Comparison of ENCODE assay signal across 9 cellular contexts in the genomic region with DNA sequence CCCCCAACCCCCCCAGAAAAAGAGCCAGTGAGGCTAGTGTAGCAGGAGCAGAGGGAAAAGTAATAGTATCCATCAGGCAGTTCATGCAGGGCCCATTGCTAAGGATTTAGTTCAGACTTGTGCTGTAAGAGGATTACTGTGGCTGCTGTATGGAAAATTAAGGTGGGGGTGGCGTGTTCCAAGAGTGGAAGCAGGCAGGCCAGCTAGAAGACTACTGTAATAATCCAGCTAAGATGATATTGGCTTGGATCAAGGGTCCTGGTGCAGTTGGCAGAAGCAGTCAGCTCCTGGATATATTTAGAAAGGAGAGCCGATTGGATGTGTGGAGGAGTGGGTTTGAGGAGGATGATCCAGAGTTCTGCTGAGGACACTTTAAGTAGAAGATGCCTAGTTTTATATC. TPM values are rescaled to one million over a fixed set of nuclear protein-coding genes. Genes with fewer than 3 reads are reported as not detected.
A peak's percentile ranks its signal among the peaks of the same experiment; 100 is the strongest.
DNase-seq lines count a peak whose midpoint lies in the region; ATAC-seq, FAIRE-seq and TF ChIP-seq lines count a peak whose summit lies in the region.
"Not testable (repeated sequence)": the region's sequence is repeated elsewhere in the genome, so short reads cannot be mapped to it uniquely, and the experiment has no call there.
"Had no signal": no experiment of that assay in that cellular context is flagged by ENCODE, and none has a peak within 500 bp of the region (broad histone marks: within the 10 kb centered on the region; RNA-seq: fewer than 3 reads in every experiment).

No MANE protein-coding gene starts in this region.

- not testable (repeated sequence) for FAIRE-seq in HepG2 (lab: Jason Lieb, UNC)

- POLR2A ChIA-PET in CD4-positive, alpha-beta memory T cell (lab: Charles Lee; ENCODE audit: partially characterized antibody): interaction anchor here (0.6 to 4.2 kb wide), 8 partner anchors 21 to 178 kb away, joined by 3 to 40 read pairs (median 4); partner anchors contain the start of genes ARSG and SLC16A6
- POLR2A ChIA-PET in OCI-LY7 (lab: Charles Lee): interaction anchor here (0.6 to 4.4 kb wide), 13 partner anchors 13 to 200 kb away, joined by 3 to 26 read pairs (median 4); partner anchors contain the start of genes AMZ2 and WIPI1
- POLR2A ChIA-PET in HepG2 (lab: Yijun Ruan, JAX): not testable (repeated sequence)

- peak overlapping the region in 1 of 8 donors; percentile 49 for H3K4me3 Mint-ChIP-seq in CD4-positive, alpha-beta memory T cell
- not testable (repeated sequence) for H3K4me3 Mint-ChIP-seq in activated naive CD8-positive, alpha-beta T cell

- CTCF ChIA-PET in CD4-positive, alpha-beta memory T cell (lab: Charles Lee; ENCODE audit: partially characterized antibody): interaction anchor here (0.9 to 7.6 kb wide), 21 partner anchors 8 to 205 kb away, joined by 3 to 181 read pairs (median 8); partner anchors contain the start of genes AMZ2 and WIPI1
- CTCF ChIA-PET in OCI-LY7 (lab: Charles Lee; ENCODE audit: unreplicated experiment): interaction anchor here (1.0 to 2.1 kb wide), 2 partner anchors 136 to 175 kb away, joined by 3 to 11 read pairs; no protein-coding TSS in a partner anchor
- CTCF ChIA-PET in HepG2 (lab: Yijun Ruan, JAX; ENCODE audit: low intra/inter-chr PET ratio, low total read pairs): interaction anchor here (0.9 to 2.8 kb wide), 5 partner anchors 121 to 201 kb away, joined by 3 to 49 read pairs (median 14); no protein-coding TSS in a partner anchor

- H3K9ac ChIP-seq in Karpas-422 (ENCODE audit: low read length); HepG2 (ENCODE audit: insufficient read depth, low read depth, low read length): not testable (repeated sequence)

- peak in 4 of 8 donors; percentile 31 to 73 (median 49) for ATAC-seq in heart right ventricle
- not testable (repeated sequence) for ATAC-seq in HepG2

- not testable (repeated sequence) for TF ChIP-seq POLR2A in HepG2 (IDR thresholded peaks at IDR 0.05; ENCODE audit: insufficient read depth in 1 of 2, low read depth in 2 of 2, low read length in 2 of 2)

- not testable (repeated sequence) for H3K36me3 ChIP-seq in CD4-positive, alpha-beta memory T cell (ENCODE audit: insufficient read depth, low read length); heart right ventricle; HepG2 (replicated peaks in 1 of 2; ENCODE audit: control insufficient read depth in 1 of 2, insufficient read depth in 2 of 2, low read length in 2 of 2)
- H3K36me3 ChIP-seq in Karpas-422 (ENCODE audit: insufficient read depth, low read length) (peaks cover 16% of the 10 kb centered on the region), OCI-LY7 (ENCODE audit: insufficient read depth, low read length) (peaks cover 47% of the 10 kb centered on the region)

- H3K4me2 ChIP-seq in Karpas-422 (ENCODE audit: low read depth, low read length, poor library complexity, severe bottlenecking); HepG2 (ENCODE audit: low read depth, low read length): not testable (repeated sequence)
- H3K4me2 ChIP-seq in OCI-LY7 (ENCODE audit: low read length): peak overlapping the region; percentile 46

- H3K27me3 ChIP-seq in CD4-positive, alpha-beta memory T cell (ENCODE audit: insufficient read depth, low read length); Karpas-422 (ENCODE audit: low read length); heart right ventricle; HepG2 (ENCODE audit: control insufficient read depth in 1 of 2, insufficient read depth in 2 of 2, low read length in 2 of 2): not testable (repeated sequence)

- intact Hi-C loops in CD4-positive, alpha-beta memory T cell (cut with micrococcal nuclease): loop anchor here (2.0 kb wide), 1 partner anchor 28 kb away; the partner anchor contains the start of genes ARSG and SLC16A6
- intact Hi-C loops in OCI-LY7 (cut with micrococcal nuclease; ENCODE audit: unreplicated experiment); HepG2 (cut with micrococcal nuclease; ENCODE audit: unreplicated experiment): not testable (repeated sequence)
- intact Hi-C loops in heart right ventricle (cut with DNase I): loop anchor here (2.0 to 10.0 kb wide), 14 partner anchors 132 to 500 kb away; partner anchors contain the start of gene WIPI1 (in 1 of the 10)

- H2AFZ ChIP-seq in Karpas-422 (ENCODE audit: low read length); OCI-LY7 (ENCODE audit: low read length); HepG2 (ENCODE audit: low read length): not testable (repeated sequence)

- peaks cover 48% of the 10 kb centered on the region for H3K4me1 ChIP-seq in CD4-positive, alpha-beta memory T cell (ENCODE audit: insufficient read depth, low read length)
- peaks cover 39% of the 10 kb centered on the region for H3K4me1 ChIP-seq in Karpas-422 (ENCODE audit: low read length)
- peaks cover 56% of the 10 kb centered on the region for H3K4me1 ChIP-seq in OCI-LY7 (ENCODE audit: insufficient read depth, low read length, poor library complexity, severe bottlenecking)
- H3K4me1 ChIP-seq in heart right ventricle: peaks cover 0 to 40% (median 14%) of the 10 kb centered on the region in 9 donors
- peaks cover 26% of the 10 kb centered on the region for H3K4me1 ChIP-seq in HepG2 (ENCODE audit: insufficient read depth, low read length)

- not testable (repeated sequence) for TF ChIP-seq EP300 in HepG2 (IDR thresholded peaks at IDR 0.05; ENCODE audit: low read depth in 2 of 2, low read length in 2 of 2); HepG2 (CRISPR knock-in tag; IDR thresholded peaks at IDR 0.05; ENCODE audit: borderline replicate concordance)

- H3K79me2 ChIP-seq in Karpas-422 (ENCODE audit: low read length); HepG2 (ENCODE audit: insufficient read depth, low read length): not testable (repeated sequence)
- peaks cover 39% of the 10 kb centered on the region; the same call in 1 of the 2 replicates for H3K79me2 ChIP-seq in OCI-LY7 (ENCODE audit: insufficient read depth, low read depth, low read length)

- 25 to 39% methylated on average over 2 of the region's 2 CpGs for WGBS in heart right ventricle, 2 donors
- 48% methylated on average over 2 of the region's 2 CpGs for WGBS in HepG2 (ENCODE audit: low lambda C conversion rate)

- TF ChIP-seq CTCF in OCI-LY7 (conservative IDR thresholded peaks at IDR 0.05; ENCODE audit: low read length); heart right ventricle (IDR thresholded peaks at IDR 0.05); HepG2 (CRISPR knock-in tag; IDR thresholded peaks at IDR 0.05); retinal pigment epithelial cell (conservative IDR thresholded peaks at IDR 0.05; ENCODE audit: low read depth, low read length): not testable (repeated sequence)

- H3K36me3 Mint-ChIP-seq in CD4-positive, alpha-beta memory T cell: peaks cover 1 to 15% of the 10 kb centered on the region in 2 donors
- not testable (repeated sequence) for H3K36me3 Mint-ChIP-seq in activated naive CD8-positive, alpha-beta T cell

- in situ Hi-C loops in HepG2 (cut with HindIII; ENCODE audit: extremely low pct_ligation_motif_present, low pct_unique_long_range_greater_than_20kb): loop anchor here (5.0 kb wide), 1 partner anchor 170 kb away; no protein-coding TSS in a partner anchor

- not testable (repeated sequence) for TF ChIP-seq RAD21 in HepG2 (CRISPR knock-in tag; IDR thresholded peaks at IDR 0.05)

- H3K4me1 Mint-ChIP-seq in CD4-positive, alpha-beta memory T cell: peaks cover 32 to 63% (median 40%) of the 10 kb centered on the region in 4 donors
- H3K4me1 Mint-ChIP-seq in activated naive CD8-positive, alpha-beta T cell (ENCODE audit: low read depth): peaks cover 42% of the 10 kb centered on the region

- H3K27ac ChIP-seq in CD4-positive, alpha-beta memory T cell (ENCODE audit: low read depth, low read length); HepG2 (ENCODE audit: extremely low read length, insufficient read depth, low read length): not testable (repeated sequence)
- H3K27ac ChIP-seq in Karpas-422 (ENCODE audit: low read length) (peak overlapping the region; percentile 67), OCI-LY7 (ENCODE audit: low read depth, low read length, poor library complexity, severe bottlenecking) (peak overlapping the region; percentile 55), heart right ventricle (peak overlapping the region in 6 of 10 donors; percentile 13 to 48 (median 33))

- H3K27me3 Mint-ChIP-seq in CD4-positive, alpha-beta memory T cell; activated naive CD8-positive, alpha-beta T cell: not testable (repeated sequence)

- not testable (repeated sequence) for H3K9me3 Mint-ChIP-seq in CD4-positive, alpha-beta memory T cell; activated naive CD8-positive, alpha-beta T cell (ENCODE audit: low read depth)

- not testable (repeated sequence) for H3K9me3 ChIP-seq in CD4-positive, alpha-beta memory T cell (ENCODE audit: control insufficient read depth in 1 of 2, low read length in 2 of 2); Karpas-422 (ENCODE audit: low read length); OCI-LY7 (ENCODE audit: low read length); heart right ventricle; HepG2 (ENCODE audit: low read length)

- H3K9me2 ChIP-seq in Karpas-422 (replicated peaks; ENCODE audit: insufficient read depth, low read length); OCI-LY7 (ENCODE audit: insufficient read depth, low read length): not testable (repeated sequence)

- BruUV-seq in OCI-LY7 (replicated peaks; lab: Mats Ljungman, UMichigan); HepG2 (replicated peaks; lab: Mats Ljungman, UMichigan): not testable (repeated sequence)

- not testable (repeated sequence) for H3K4me3 ChIP-seq in CD4-positive, alpha-beta memory T cell (ENCODE audit: low read length in 2 of 2); Karpas-422 (ENCODE audit: low read length); OCI-LY7 (ENCODE audit: low read depth, low read length, poor library complexity, severe bottlenecking); heart right ventricle; HepG2 (replicated peaks in 1 of 3; ENCODE audit: insufficient read depth in 1 of 3, low read depth in 2 of 3, low read length in 3 of 3); retinal pigment epithelial cell (ENCODE audit: low read length)

- not testable (repeated sequence) for H4K20me1 ChIP-seq in Karpas-422 (ENCODE audit: insufficient read depth, low read depth, low read length); OCI-LY7 (ENCODE audit: insufficient read depth, low read length); HepG2 (ENCODE audit: insufficient read depth, low read length)

- DNase-seq in CD4-positive, alpha-beta memory T cell; Karpas-422; OCI-LY7 (ENCODE audit: low spot score); heart right ventricle; HepG2 (ENCODE audit: low spot score): not testable (repeated sequence)
- DNase-seq in retinal pigment epithelial cell (ENCODE audit: low read depth): peak; percentile 66

- H3K27ac Mint-ChIP-seq in CD4-positive, alpha-beta memory T cell: peak overlapping the region in 6 of 7 donors; percentile 58 to 93 (median 80)
- H3K27ac Mint-ChIP-seq in activated naive CD8-positive, alpha-beta T cell: peak overlapping the region; percentile 16

RNA-seq across cellular contexts. Expression of gene AMZ2, which starts 14.6 kb away (rescaled TPM):
- 10 to 100 TPM; 66.1 to 81.2 TPM for total RNA-seq in CD4-positive, alpha-beta memory T cell
- polyA plus RNA-seq in CD4-positive, alpha-beta memory T cell: 100 to 1,000 TPM; 114 to 161 TPM
- total RNA-seq in Karpas-422 (2014; rRNA removed; shearing (Covaris generic); ENCODE audit: low replicate concordance): 66.7 and 136 TPM in 2 replicates
- total RNA-seq in OCI-LY7 (2014; rRNA removed; shearing (Covaris generic)): 105 and 117 TPM in 2 replicates
- total RNA-seq in OCI-LY7 (2022) (248 and 285 TPM in 2 replicates), heart right ventricle (100 to 1,000 TPM in 8 of 10 donors, 10 to 100 TPM in 2; 70.7 to 140 (median 111) TPM), HepG2 (2016; rRNA removed; fragmentation: Illumina TruSeq; extraction: Trizol) (86.9 and 99.9 TPM in 2 replicates)
- polyA plus RNA-seq in heart right ventricle (10 to 100 TPM; 41.6 to 77.4 TPM), HepG2 (2011; rRNA removed) (66.7 and 90.2 TPM in 2 replicates)
- 152 and 160 TPM in 2 replicates for total RNA-seq in HepG2 (2016; cell fraction: cytosol; rRNA removed; fragmentation: Illumina TruSeq; extraction: Trizol; ENCODE audit: low read depth)
- total RNA-seq in HepG2 (2016; cell fraction: insoluble cytoplasmic fraction; rRNA removed; fragmentation: Illumina TruSeq; extraction: Trizol): 81.8 and 92.5 TPM in 2 replicates
- total RNA-seq in HepG2 (2016; cell fraction: membrane; rRNA removed; fragmentation: Illumina TruSeq; extraction: Trizol): 189 and 196 TPM in 2 replicates
- 37.7 and 40.8 TPM in 2 replicates for total RNA-seq in HepG2 (2016; cell fraction: nucleus; rRNA removed; fragmentation: Illumina TruSeq; extraction: Trizol)
- polyA plus RNA-seq in HepG2 (2011; cell fraction: cytosol; rRNA removed): 51.3 and 62.4 TPM in 2 replicates
- 58.4 and 64.2 TPM in 2 replicates for polyA plus RNA-seq in HepG2 (2011; cell fraction: nucleus; rRNA removed)
- 53.5 and 72.8 TPM in 2 replicates for polyA plus RNA-seq in HepG2 (2012)
- 179 and 214 TPM in 2 replicates for polyA plus RNA-seq in HepG2 (2016; cell fraction: cytosol; fragmentation: Illumina TruSeq; extraction: Trizol; ENCODE audit: low read depth)
- 114 TPM in 2 replicates for polyA plus RNA-seq in HepG2 (2016; cell fraction: insoluble cytoplasmic fraction; fragmentation: Illumina TruSeq; extraction: Trizol; ENCODE audit: low read depth)
- 217 and 242 TPM in 2 replicates for polyA plus RNA-seq in HepG2 (2016; cell fraction: membrane; fragmentation: Illumina TruSeq; extraction: Trizol; ENCODE audit: low read depth)
- polyA plus RNA-seq in HepG2 (2016; cell fraction: nucleus; fragmentation: Illumina TruSeq; extraction: Trizol; ENCODE audit: insufficient read depth, low read depth): 90.4 and 92.9 TPM in 2 replicates
- polyA minus RNA-seq in HepG2 (2011; rRNA and poly(A)+ RNA removed; ENCODE audit: low replicate concordance): 28.1 and 28.3 TPM in 2 replicates
- 24.0 and 24.3 TPM in 2 replicates for polyA minus RNA-seq in HepG2 (2011; cell fraction: cytosol; rRNA and poly(A)+ RNA removed)
- polyA minus RNA-seq in HepG2 (2011; cell fraction: nucleus; rRNA and poly(A)+ RNA removed): 21.6 and 25.6 TPM in 2 replicates

RNA-seq across cellular contexts. Expression of gene SLC16A6, which starts 28.5 kb away (rescaled TPM):
- 1 to 10 TPM; 6.9 to 7.4 TPM for total RNA-seq in CD4-positive, alpha-beta memory T cell
- polyA plus RNA-seq in CD4-positive, alpha-beta memory T cell: 1 to 10 TPM; 1.7 to 2.0 TPM
- total RNA-seq in Karpas-422 (2014; rRNA removed; shearing (Covaris generic); ENCODE audit: low replicate concordance): 44.7 and 59.9 TPM in 2 replicates
- 3.7 and 4.5 TPM in 2 replicates for total RNA-seq in OCI-LY7 (2014; rRNA removed; shearing (Covaris generic))
- total RNA-seq in OCI-LY7 (2022) (15.4 and 18.9 TPM in 2 replicates), heart right ventricle (1 to 10 TPM in 2 of 10 donors, under 1 TPM in 7, not detected in 1; 0.16 to 1.9 (median 0.59) TPM), HepG2 (2016; rRNA removed; fragmentation: Illumina TruSeq; extraction: Trizol) (0.67 and 1.1 TPM in 2 replicates)
- polyA plus RNA-seq in heart right ventricle (under 1 TPM; 0.14 to 0.80 TPM), HepG2 (2011; rRNA removed) (27.2 and 44.7 TPM in 2 replicates)
- 0.51 TPM in 1 of 2 replicates, not detected in the other for total RNA-seq in HepG2 (2016; cell fraction: cytosol; rRNA removed; fragmentation: Illumina TruSeq; extraction: Trizol; ENCODE audit: low read depth)
- total RNA-seq in HepG2 (2016; cell fraction: insoluble cytoplasmic fraction; rRNA removed; fragmentation: Illumina TruSeq; extraction: Trizol): 1.1 and 1.3 TPM in 2 replicates
- total RNA-seq in HepG2 (2016; cell fraction: membrane; rRNA removed; fragmentation: Illumina TruSeq; extraction: Trizol): 0.53 and 0.69 TPM in 2 replicates
- 1.1 and 1.6 TPM in 2 replicates for total RNA-seq in HepG2 (2016; cell fraction: nucleus; rRNA removed; fragmentation: Illumina TruSeq; extraction: Trizol)
- 33.2 and 35.3 TPM in 2 replicates for polyA plus RNA-seq in HepG2 (2011; cell fraction: cytosol; rRNA removed)
- 13.0 and 13.3 TPM in 2 replicates for polyA plus RNA-seq in HepG2 (2011; cell fraction: nucleus; rRNA removed)
- polyA plus RNA-seq in HepG2 (2012): 5.7 and 9.7 TPM in 2 replicates
- 0.05 and 0.06 TPM in 2 replicates for polyA plus RNA-seq in HepG2 (2016; cell fraction: cytosol; fragmentation: Illumina TruSeq; extraction: Trizol; ENCODE audit: low read depth)
- polyA plus RNA-seq in HepG2 (2016; cell fraction: insoluble cytoplasmic fraction; fragmentation: Illumina TruSeq; extraction: Trizol; ENCODE audit: low read depth): 0.59 and 0.61 TPM in 2 replicates
- polyA plus RNA-seq in HepG2 (2016; cell fraction: membrane; fragmentation: Illumina TruSeq; extraction: Trizol; ENCODE audit: low read depth): 0.28 and 0.40 TPM in 2 replicates
- polyA plus RNA-seq in HepG2 (2016; cell fraction: nucleus; fragmentation: Illumina TruSeq; extraction: Trizol; ENCODE audit: insufficient read depth, low read depth): 1.5 TPM in 2 replicates
- 137 and 162 TPM in 2 replicates for polyA minus RNA-seq in HepG2 (2011; rRNA and poly(A)+ RNA removed; ENCODE audit: low replicate concordance)
- polyA minus RNA-seq in HepG2 (2011; cell fraction: cytosol; rRNA and poly(A)+ RNA removed): 56.6 and 65.6 TPM in 2 replicates
- polyA minus RNA-seq in HepG2 (2011; cell fraction: nucleus; rRNA and poly(A)+ RNA removed): 28.5 and 31.0 TPM in 2 replicates
- total RNA-seq: HT-29 had no signal
- polyA plus RNA-seq: SK-N-SH had no signal

RNA-seq across cellular contexts. Expression of gene ARSG, which starts 28.8 kb away (rescaled TPM):
- total RNA-seq in CD4-positive, alpha-beta memory T cell: 10 to 100 TPM; 13.6 to 19.1 TPM
- 10 to 100 TPM; 10.4 to 12.6 TPM for polyA plus RNA-seq in CD4-positive, alpha-beta memory T cell
- total RNA-seq in Karpas-422 (2014; rRNA removed; shearing (Covaris generic); ENCODE audit: low replicate concordance): 47.1 and 63.2 TPM in 2 replicates
- 24.2 and 26.1 TPM in 2 replicates for total RNA-seq in OCI-LY7 (2014; rRNA removed; shearing (Covaris generic))
- 51.6 and 53.0 TPM in 2 replicates for total RNA-seq in OCI-LY7 (2022)
- total RNA-seq in heart right ventricle: 1 to 10 TPM; 2.5 to 6.2 (median 3.5) TPM
- 1 to 10 TPM in 1 of 2 donors, under 1 TPM in 1; 0.95 to 3.5 TPM for polyA plus RNA-seq in heart right ventricle
- 3.7 and 4.1 TPM in 2 replicates for total RNA-seq in HepG2 (2016; rRNA removed; fragmentation: Illumina TruSeq; extraction: Trizol)
- total RNA-seq in HepG2 (2016; cell fraction: cytosol; rRNA removed; fragmentation: Illumina TruSeq; extraction: Trizol; ENCODE audit: low read depth): 10.0 and 10.5 TPM in 2 replicates
- total RNA-seq in HepG2 (2016; cell fraction: insoluble cytoplasmic fraction; rRNA removed; fragmentation: Illumina TruSeq; extraction: Trizol): 2.8 and 4.2 TPM in 2 replicates
- 8.1 and 9.2 TPM in 2 replicates for total RNA-seq in HepG2 (2016; cell fraction: membrane; rRNA removed; fragmentation: Illumina TruSeq; extraction: Trizol)
- total RNA-seq in HepG2 (2016; cell fraction: nucleus; rRNA removed; fragmentation: Illumina TruSeq; extraction: Trizol): 4.0 and 4.3 TPM in 2 replicates
- polyA plus RNA-seq in HepG2 (2011; rRNA removed): 15.2 and 15.9 TPM in 2 replicates
- polyA plus RNA-seq in HepG2 (2011; cell fraction: cytosol; rRNA removed): 11.5 and 13.0 TPM in 2 replicates
- polyA plus RNA-seq in HepG2 (2011; cell fraction: nucleus; rRNA removed): 26.9 and 29.6 TPM in 2 replicates
- 7.0 and 8.7 TPM in 2 replicates for polyA plus RNA-seq in HepG2 (2012)
- polyA plus RNA-seq in HepG2 (2016; cell fraction: cytosol; fragmentation: Illumina TruSeq; extraction: Trizol; ENCODE audit: low read depth): 3.0 and 5.3 TPM in 2 replicates
- 2.2 and 2.8 TPM in 2 replicates for polyA plus RNA-seq in HepG2 (2016; cell fraction: insoluble cytoplasmic fraction; fragmentation: Illumina TruSeq; extraction: Trizol; ENCODE audit: low read depth)
- 3.9 and 4.3 TPM in 2 replicates for polyA plus RNA-seq in HepG2 (2016; cell fraction: membrane; fragmentation: Illumina TruSeq; extraction: Trizol; ENCODE audit: low read depth)
- polyA plus RNA-seq in HepG2 (2016; cell fraction: nucleus; fragmentation: Illumina TruSeq; extraction: Trizol; ENCODE audit: insufficient read depth, low read depth): 4.4 and 5.4 TPM in 2 replicates
- polyA minus RNA-seq in HepG2 (2011; rRNA and poly(A)+ RNA removed; ENCODE audit: low replicate concordance): 45.9 and 48.0 TPM in 2 replicates
- polyA minus RNA-seq in HepG2 (2011; cell fraction: cytosol; rRNA and poly(A)+ RNA removed): 8.9 and 10.0 TPM in 2 replicates
- 38.7 and 40.7 TPM in 2 replicates for polyA minus RNA-seq in HepG2 (2011; cell fraction: nucleus; rRNA and poly(A)+ RNA removed)
